In the genomic region with DNA sequence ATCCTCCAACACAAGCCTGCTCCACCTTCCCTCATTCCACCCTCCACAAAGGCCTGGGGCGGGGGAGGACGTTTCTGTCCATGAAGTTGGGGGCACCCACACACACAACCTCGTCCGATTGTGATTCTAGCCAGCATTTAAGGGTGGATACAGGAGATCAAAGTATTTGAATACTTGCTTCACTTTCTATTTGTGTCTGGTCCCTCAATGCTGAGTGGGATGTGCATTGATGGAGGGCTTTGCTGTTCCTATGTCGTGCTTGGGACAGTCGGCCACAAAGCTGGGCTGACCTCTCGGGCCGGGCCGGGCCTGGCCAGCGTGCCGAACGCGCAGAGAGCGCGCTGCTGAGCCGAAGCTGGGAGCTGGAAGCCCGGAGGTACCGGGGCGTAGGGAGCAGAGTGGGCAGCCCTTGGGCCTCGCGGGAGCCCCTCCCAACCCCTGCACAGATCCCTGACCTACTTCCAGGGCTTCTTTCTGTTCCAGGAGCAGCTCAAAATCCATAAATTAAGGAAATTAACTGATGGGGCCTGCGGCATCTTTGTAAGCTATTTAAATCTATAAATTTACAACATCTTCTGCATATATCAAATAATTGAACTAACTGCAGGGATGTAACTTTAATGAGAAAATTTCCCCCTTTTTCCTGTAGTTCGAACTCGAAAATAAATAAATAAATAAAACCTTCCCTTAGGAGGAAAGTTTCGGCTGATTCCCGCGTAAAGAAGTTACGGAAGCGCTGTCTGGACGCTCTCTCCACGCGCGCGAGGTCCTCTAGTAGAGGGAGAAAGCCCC, we compare ENCODE assay signal across 8 cellular contexts. TPM values are rescaled to one million over a fixed set of nuclear protein-coding genes. Genes with fewer than 3 reads are reported as not detected.
DNase-seq lines count a peak whose midpoint lies in the region; ATAC-seq, FAIRE-seq and TF ChIP-seq lines count a peak whose summit lies in the region.

No MANE protein-coding gene starts in this region.

- peak overlapping the region; percentile 83 for H3K4me3 Mint-ChIP-seq in astrocyte (ENCODE audit: unreplicated experiment)

- H3K36me3 ChIP-seq in astrocyte (ENCODE audit: insufficient read depth, low read length) (peaks cover 1% of the 10 kb centered on the region), suprapubic skin (no peaks in the 10 kb centered on the region)

- TF ChIP-seq CTCF in astrocyte (IDR thresholded peaks at IDR 0.05; ENCODE audit: insufficient read depth, low read depth, low read length) (no peak), suprapubic skin (IDR thresholded peaks at IDR 0.05) (no peak)

- FAIRE-seq in astrocyte (lab: Jason Lieb, UNC), result no peak

- WGBS in suprapubic skin, result 9% methylated on average over 19 of the region's 34 CpGs

- H3K4me3 ChIP-seq in astrocyte (ENCODE audit: insufficient read depth, low read depth, low read length), result peak overlapping the region; percentile 63
- H3K4me3 ChIP-seq in suprapubic skin, result peak overlapping the region; percentile 94

- peaks cover 20% of the 10 kb centered on the region for H3K79me2 ChIP-seq in astrocyte (ENCODE audit: insufficient read depth, low read length)

- peaks cover 17% of the 10 kb centered on the region for H3K4me1 Mint-ChIP-seq in astrocyte (ENCODE audit: low read depth, unreplicated experiment)

- H4K20me1 ChIP-seq in astrocyte (ENCODE audit: insufficient read depth, low read length), result peaks cover 16% of the 10 kb centered on the region

- H3K27me3 ChIP-seq in astrocyte (ENCODE audit: insufficient read depth, low read length) (no peaks in the 10 kb centered on the region), suprapubic skin (peaks cover 10% of the 10 kb centered on the region)

- peak overlapping the region; percentile 57 for H2AFZ ChIP-seq in astrocyte (ENCODE audit: low read depth, low read length)

- TF ChIP-seq POLR2A in suprapubic skin (IDR thresholded peaks at IDR 0.05), result no peak

- peak overlapping the region; percentile 88 for H3K4me2 ChIP-seq in astrocyte (ENCODE audit: low read length)

- H3K9me3 ChIP-seq in astrocyte (ENCODE audit: insufficient read depth, low read depth, low read length) (no peaks in the 10 kb centered on the region), suprapubic skin (no peaks in the 10 kb centered on the region)

- H3K27me3 Mint-ChIP-seq in astrocyte (ENCODE audit: low read depth, unreplicated experiment), result peaks cover 7% of the 10 kb centered on the region

- peak overlapping the region; percentile 87 for H3K9ac ChIP-seq in astrocyte (ENCODE audit: low read length)

- peak overlapping the region; percentile 78 for H3K27ac Mint-ChIP-seq in astrocyte (ENCODE audit: unreplicated experiment)

- TF ChIP-seq EP300 in suprapubic skin (IDR thresholded peaks at IDR 0.05), result no peak

- peak; percentile 50 for DNase-seq in NCI-H2171 treated with DMSO at 0.1 percent for 48 hours (lab: John Stamatoyannopoulos, UW)
- DNase-seq in NCI-H2171 (lab: John Stamatoyannopoulos, UW), result no peak
- DNase-seq in astrocyte (ENCODE audit: low read depth), result no peak
- DNase-seq in iris pigment epithelial cell (ENCODE audit: low read depth), result peak; percentile 23
- DNase-seq in suprapubic skin (ENCODE audit: low spot score in 2 of 2), result no peak
- no peak for DNase-seq in stimulated activated CD4-positive, alpha-beta T cell treated with anti-CD3 and anti-CD28 coated beads, Interleukin-4, amount 100 ng/mL, for 1 hour
- DNase-seq in activated CD4-positive, CD25-positive, alpha-beta regulatory T cell treated with anti-CD3 and anti-CD28 coated beads, Interleukin-2, amount 50 U/mL, for 72 hours, result no peak

- H3K36me3 Mint-ChIP-seq in astrocyte (ENCODE audit: low read depth, unreplicated experiment), result no peaks in the 10 kb centered on the region

- H3K27ac ChIP-seq in astrocyte (ENCODE audit: low read depth, low read length), result peak overlapping the region; percentile 87
- H3K27ac ChIP-seq in suprapubic skin, result peak overlapping the region; percentile 98

- H3K4me1 ChIP-seq in astrocyte (ENCODE audit: insufficient read depth, low read length) (peaks cover 15% of the 10 kb centered on the region), suprapubic skin (peaks cover 29% of the 10 kb centered on the region)

- no peak for ATAC-seq in GM18870 (IDR thresholded peaks at IDR 0.05; ENCODE audit: unreplicated experiment)

- no peaks in the 10 kb centered on the region for H3K9me3 Mint-ChIP-seq in astrocyte (ENCODE audit: unreplicated experiment)

RNA-seq across cellular contexts. Expression of gene KCTD15, which starts 1.9 kb away (rescaled TPM):
- total RNA-seq in astrocyte (42.3 and 43.3 TPM in 2 replicates), suprapubic skin (100 to 1,000 TPM; 153 to 189 (median 171) TPM)

Comparison
In these comparisons a context has a peak if more than half of its experiments do, and no peak if none do; other contexts are left out.
1. DNase-seq: peak in NCI-H2171 treated with DMSO at 0.1 percent for 48 hours (single experiment) and iris pigment epithelial cell (single experiment); none in NCI-H2171 (single experiment), astrocyte (single experiment), suprapubic skin (0 of 2), stimulated activated CD4-positive, alpha-beta T cell treated with anti-CD3 and anti-CD28 coated beads, Interleukin-4, amount 100 ng/mL, for 1 hour (single experiment) and activated CD4-positive, CD25-positive, alpha-beta regulatory T cell treated with anti-CD3 and anti-CD28 coated beads, Interleukin-2, amount 50 U/mL, for 72 hours (single experiment).